Comparison of ENCODE assay signal across 10 cellular contexts in the genomic region with DNA sequence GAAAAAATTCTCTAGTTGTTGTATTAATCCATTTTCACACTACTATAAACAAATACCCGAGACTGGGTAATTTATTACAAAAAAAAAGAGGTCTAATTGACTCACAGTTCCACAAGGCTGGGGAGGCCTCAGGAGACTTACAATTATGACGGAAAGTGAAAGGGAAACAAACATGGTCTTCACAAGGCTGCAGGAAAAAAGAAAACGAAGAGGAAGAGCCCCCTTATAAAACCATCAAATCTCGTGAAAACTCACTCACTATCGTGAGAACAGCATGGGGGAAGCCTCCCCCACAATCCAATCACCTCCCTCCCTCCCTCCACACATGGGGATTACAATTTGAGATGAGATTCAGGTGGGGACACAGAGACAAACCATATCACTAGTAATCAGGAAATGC.
DNase-seq lines count a peak whose midpoint lies in the region; ATAC-seq lines count a peak whose summit lies in the region.
"Had no signal": no experiment of that assay in that cellular context is flagged by ENCODE, and none has a peak within 500 bp of the region (broad histone marks: within the 10 kb centered on the region; RNA-seq: fewer than 3 reads in every experiment).

No MANE protein-coding gene starts in this region.

- no peaks in the 10 kb centered on the region for H3K36me3 Mint-ChIP-seq in activated naive CD4-positive, alpha-beta T cell treated with anti-CD3 and anti-CD28 coated beads for 36 hours (ENCODE audit: low read depth)
- peaks cover 2% of the 10 kb centered on the region for H3K36me3 Mint-ChIP-seq in T-helper 17 cell (ENCODE audit: low read depth)
- H3K36me3 Mint-ChIP-seq in stimulated activated effector memory CD8-positive, alpha-beta T cell treated with anti-CD3 and anti-CD28 coated beads, Interleukin-12 subunit alpha, Interleukin-12 subunit beta, amount 100 ng/mL, for 72 hours: no peaks in the 10 kb centered on the region

- H3K9me3 Mint-ChIP-seq in activated naive CD4-positive, alpha-beta T cell treated with anti-CD3 and anti-CD28 coated beads for 36 hours: no peaks in the 10 kb centered on the region
- H3K9me3 Mint-ChIP-seq in stimulated activated effector memory CD8-positive, alpha-beta T cell treated with anti-CD3 and anti-CD28 coated beads, Interleukin-12 subunit alpha, Interleukin-12 subunit beta, amount 100 ng/mL, for 72 hours: no peaks in the 10 kb centered on the region

- intact Hi-C loops in activated naive CD4-positive, alpha-beta T cell treated with anti-CD3 and anti-CD28 coated beads for 36 hours (cut with micrococcal nuclease): no loop called here

- H3K4me1 Mint-ChIP-seq in activated naive CD4-positive, alpha-beta T cell treated with anti-CD3 and anti-CD28 coated beads for 36 hours (ENCODE audit: low read depth): no peaks in the 10 kb centered on the region
- H3K4me1 Mint-ChIP-seq in T-helper 17 cell: peaks cover 8% of the 10 kb centered on the region
- H3K4me1 Mint-ChIP-seq in stimulated activated effector memory CD8-positive, alpha-beta T cell treated with anti-CD3 and anti-CD28 coated beads, Interleukin-12 subunit alpha, Interleukin-12 subunit beta, amount 100 ng/mL, for 72 hours: peaks cover 9% of the 10 kb centered on the region

- in situ Hi-C loops in KBM-7 (cut with MboI; ENCODE audit: low pct_unique_long_range_greater_than_20kb, low sequenced_read_pairs): no loop called here

- CTCF ChIA-PET in activated naive CD4-positive, alpha-beta T cell treated with anti-CD3 and anti-CD28 coated beads for 36 hours (lab: Charles Lee): no interaction called here

- H3K27me3 Mint-ChIP-seq in activated naive CD4-positive, alpha-beta T cell treated with anti-CD3 and anti-CD28 coated beads for 36 hours (ENCODE audit: low read depth): no peaks in the 10 kb centered on the region
- H3K27me3 Mint-ChIP-seq in T-helper 17 cell: no peaks in the 10 kb centered on the region

- ATAC-seq in HG02884 (IDR thresholded peaks at IDR 0.05; ENCODE audit: unreplicated experiment) (peak; percentile 74), T-helper 17 cell (peak; percentile 40)
- peak; percentile 81 for ATAC-seq in stimulated activated effector memory CD8-positive, alpha-beta T cell treated with anti-CD3 and anti-CD28 coated beads, Interleukin-12 subunit alpha, Interleukin-12 subunit beta, amount 100 ng/mL, for 72 hours

- no peaks in the 10 kb centered on the region for H3K27me3 ChIP-seq in MG63

- H3K36me3 ChIP-seq in MG63: no peaks in the 10 kb centered on the region

- peak; percentile 3 for DNase-seq in activated naive CD4-positive, alpha-beta T cell treated with Interleukin-2 at 50 U/mL for 16 hours
- no peak for DNase-seq in activated naive CD4-positive, alpha-beta T cell treated with anti-CD3 and anti-CD28 coated beads for 36 hours
- no peak for DNase-seq in T-helper 17 cell
- DNase-seq in stimulated activated effector memory CD8-positive, alpha-beta T cell treated with anti-CD3 and anti-CD28 coated beads, Interleukin-12 subunit alpha, Interleukin-12 subunit beta, amount 100 ng/mL, for 72 hours (ENCODE audit: low spot score in 2 of 2): peak in 1 of 2 donors; percentile 51
- DNase-seq in KBM-7: no peak
- no peak for DNase-seq in MG63
- no peak for DNase-seq in COLO829 (ENCODE audit: low spot score)
- DNase-seq: AML-193, NCI-H1092 treated with DMSO at 0.1 percent for 48 hours had no signal

- H3K27ac Mint-ChIP-seq in activated naive CD4-positive, alpha-beta T cell treated with anti-CD3 and anti-CD28 coated beads for 36 hours: no peak overlapping the region
- H3K27ac Mint-ChIP-seq in T-helper 17 cell: peak overlapping the region; percentile 91
- peak overlapping the region; percentile 72 for H3K27ac Mint-ChIP-seq in stimulated activated effector memory CD8-positive, alpha-beta T cell treated with anti-CD3 and anti-CD28 coated beads, Interleukin-12 subunit alpha, Interleukin-12 subunit beta, amount 100 ng/mL, for 72 hours

- H3K9me3 ChIP-seq in T-helper 17 cell (ENCODE audit: control insufficient read depth, low read length, poor library complexity, severe bottlenecking) (no peaks in the 10 kb centered on the region), MG63 (no peaks in the 10 kb centered on the region)

- no peak overlapping the region for H3K4me3 Mint-ChIP-seq in activated naive CD4-positive, alpha-beta T cell treated with anti-CD3 and anti-CD28 coated beads for 36 hours
- peak overlapping the region; percentile 83 for H3K4me3 Mint-ChIP-seq in T-helper 17 cell
- H3K4me3 Mint-ChIP-seq in stimulated activated effector memory CD8-positive, alpha-beta T cell treated with anti-CD3 and anti-CD28 coated beads, Interleukin-12 subunit alpha, Interleukin-12 subunit beta, amount 100 ng/mL, for 72 hours: peak overlapping the region; percentile 33

- no peak overlapping the region for H3K4me3 ChIP-seq in MG63
